Comparison of ENCODE assay signal across 35 cellular contexts in the genomic region with DNA sequence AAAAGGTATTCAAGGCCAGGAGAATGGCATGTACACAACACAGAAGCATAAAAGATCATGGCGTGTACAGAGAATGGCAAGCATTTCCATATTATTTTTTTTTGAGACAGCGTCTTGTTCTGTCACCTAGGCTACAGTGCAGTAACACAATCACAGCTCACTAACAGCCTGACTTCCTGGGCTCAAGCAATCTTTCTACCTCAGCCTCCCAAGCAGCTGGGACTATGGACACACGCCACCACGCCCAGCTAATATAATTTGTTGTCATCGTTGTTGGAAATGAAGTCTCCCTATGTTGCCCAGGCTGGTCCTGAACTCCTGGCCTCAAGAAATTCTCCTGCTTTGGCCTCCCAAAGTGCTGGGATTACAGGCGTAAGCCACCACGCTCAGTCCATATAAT. TPM values are rescaled to one million over a fixed set of nuclear protein-coding genes. Genes with fewer than 3 reads are reported as not detected.
"Had no signal": no experiment of that assay in that cellular context is flagged by ENCODE, and none has a peak within 500 bp of the region (broad histone marks: within the 10 kb centered on the region; RNA-seq: fewer than 3 reads in every experiment).

No MANE protein-coding gene starts in this region.

- H3K27me3 ChIP-seq: MG63 had no signal

- H3K9me3 ChIP-seq: MG63 had no signal

- H3K4me3 ChIP-seq: MG63 had no signal

- DNase-seq: Karpas-422, Kasumi-1, KG1, MG63, MM.1S, MV-4-11, NCI-H1048, NCI-H1092, NCI-H1092 treated with DMSO at 0.1 percent for 48 hours, NCI-H1105, NCI-H1105 treated with DMSO at 0.1 percent for 48 hours, NCI-H1417, NCI-H1417 treated with DMSO at 0.1 percent for 48 hours, NCI-H1436, NCI-H1436 treated with DMSO at 0.1 percent for 48 hours, NCI-H146, NCI-H1694, NCI-H1694 treated with DMSO at 0.1 percent for 48 hours, NCI-H187, NCI-H187 treated with DMSO at 0.1 percent for 48 hours, NCI-H1930, NCI-H2029, NCI-H2029 treated with DMSO at 0.1 percent for 48 hours, NCI-H2081, NCI-H2081 treated with DMSO at 0.1 percent for 48 hours, NCI-H2107, NCI-H2171, NCI-H2171 treated with DMSO at 0.1 percent for 48 hours, NCI-H2227 treated with DMSO at 0.1 percent for 48 hours, NCI-H226, NCI-H345, NCI-H446, NCI-H446 treated with DMSO at 0.1 percent for 48 hours had no signal

- H3K27ac ChIP-seq: KMS-11 had no signal

RNA-seq across cellular contexts. Expression of a gene that starts 27.9 kb away (rescaled TPM):
- total RNA-seq: M059J had no signal
